ENCODE assay signal across 1 cellular context in the genomic region with DNA sequence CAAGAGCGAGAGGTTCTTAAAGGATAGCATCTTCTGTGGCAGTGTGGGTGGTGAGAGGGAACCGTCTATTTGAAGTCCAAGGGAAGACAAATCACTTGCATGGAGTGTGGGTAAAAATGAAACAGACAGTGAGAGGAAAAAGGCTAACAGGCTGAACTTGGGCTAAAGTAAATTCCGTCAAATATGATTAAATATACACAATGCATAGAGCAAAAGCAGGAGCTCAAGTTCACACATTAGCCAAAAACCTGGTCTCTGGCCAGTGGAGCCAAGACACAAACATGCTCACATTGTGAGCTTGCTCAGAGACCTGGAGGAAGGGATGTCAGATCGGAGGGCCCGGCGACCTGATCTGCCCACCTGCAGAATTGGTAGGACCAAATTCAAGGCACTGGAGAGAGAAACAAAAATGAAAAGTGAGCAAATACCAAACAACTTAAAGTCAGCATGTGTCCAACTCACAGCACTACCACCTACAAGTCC.
TF ChIP-seq lines count a peak whose summit lies in the region.

No MANE protein-coding gene starts in this region.

TF ChIP-seq in K562, 482 proteins besides CTCF, POLR2A, EP300 and RAD21 (continues in another document):
- TF ChIP-seq NFRKB (IDR thresholded peaks at IDR 0.05; ENCODE audit: low read depth) (no peak), ZNF408 (CRISPR knock-in tag; IDR thresholded peaks at IDR 0.05; ENCODE audit: low read depth) (no peak), ZBTB7A (IDR thresholded peaks at IDR 0.05; ENCODE audit: borderline replicate concordance, control insufficient read depth, low read depth, low read length) (no peak), ZFP1 (CRISPR knock-in tag; IDR thresholded peaks at IDR 0.05) (no peak), SIX5 (IDR thresholded peaks at IDR 0.05; ENCODE audit: borderline replicate concordance in 1 of 2, insufficient read depth in 1 of 2, low read depth in 1 of 2, low read length in 2 of 2) (no peak), ZNF23 (CRISPR knock-in tag; IDR thresholded peaks at IDR 0.05) (no peak), FOSL1 (tag; conservative IDR thresholded peaks at IDR 0.05) (no peak), THAP12 (CRISPR knock-in tag; IDR thresholded peaks at IDR 0.05) (0 out of 2 replicates have a peak, but pooled peaks have one; percentile 9), RCOR1 (IDR thresholded peaks at IDR 0.05; ENCODE audit: borderline replicate concordance in 1 of 2, low read depth in 2 of 2, low read length in 2 of 2) (no peak), ELF4 (CRISPR knock-in tag; IDR thresholded peaks at IDR 0.05) (no peak), BRF1 (IDR thresholded peaks at IDR 0.05; ENCODE audit: borderline replicate concordance, extremely low read depth, insufficient read length) (no peak), BRD4 (IDR thresholded peaks at IDR 0.05) (no peak), HIVEP1 (CRISPR knock-in tag; IDR thresholded peaks at IDR 0.05) (0 out of 2 replicates have a peak, but pooled peaks have one; percentile 23), MAFF (IDR thresholded peaks at IDR 0.05; ENCODE audit: low read length) (no peak), PHB (CRISPR knock-in tag; IDR thresholded peaks at IDR 0.05) (no peak), NFE2L1 (tag; IDR thresholded peaks at IDR 0.05; ENCODE audit: borderline replicate concordance, low read depth) (no peak), SRF (CRISPR knock-in tag; IDR thresholded peaks at IDR 0.05) (peak in 1 of 2 experiments; percentile 67; a peak in 1 of 4 replicates), ZNF311 (CRISPR knock-in tag; IDR thresholded peaks at IDR 0.05) (no peak), PHB2 (IDR thresholded peaks at IDR 0.05; ENCODE audit: low read depth) (no peak), SRSF1 (IDR thresholded peaks at IDR 0.05; ENCODE audit: low read depth, low read length) (no peak), SAP30 (IDR thresholded peaks at IDR 0.05; ENCODE audit: borderline replicate concordance, insufficient read depth, low read depth, low read length, poor library complexity, severe bottlenecking) (no peak), OTX1 (CRISPR knock-in tag; IDR thresholded peaks at IDR 0.05) (0 out of 2 replicates have a peak, but pooled peaks have one; percentile 35), DACH1 (IDR thresholded peaks at IDR 0.05; ENCODE audit: partially characterized antibody) (no peak), TRIM25 (IDR thresholded peaks at IDR 0.05; ENCODE audit: borderline replicate concordance) (no peak), BCOR (IDR thresholded peaks at IDR 0.05) (no peak), TOE1 (IDR thresholded peaks at IDR 0.05; ENCODE audit: borderline replicate concordance) (no peak), TOE1 (CRISPR knock-in tag; IDR thresholded peaks at IDR 0.05; ENCODE audit: borderline replicate concordance, low read depth) (no peak), ZNF512 (tag; IDR thresholded peaks at IDR 0.05) (0 out of 2 replicates have a peak, but pooled peaks have one; percentile 22), ZNF274 (IDR thresholded peaks at IDR 0.05; ENCODE audit: borderline replicate concordance, low read depth, low read length) (0 out of 2 replicates have a peak, but pooled peaks have one; percentile 18), SMARCC2 (IDR thresholded peaks at IDR 0.05; ENCODE audit: low read depth) (no peak), HNRNPK (IDR thresholded peaks at IDR 0.05; ENCODE audit: low read depth, low read length, poor library complexity, severe bottlenecking) (no peak), GATA2 (CRISPR knock-in tag; IDR thresholded peaks at IDR 0.05) (no peak), KHSRP (IDR thresholded peaks at IDR 0.05) (no peak), FIP1L1 (IDR thresholded peaks at IDR 0.05; ENCODE audit: low read depth, low read length, poor library complexity, severe bottlenecking) (no peak), TAF15 (IDR thresholded peaks at IDR 0.05; ENCODE audit: low read depth, low read length) (no peak), FUS (optimal IDR thresholded peaks at IDR 0.05; ENCODE audit: low read depth, low read length) (no peak), NONO (IDR thresholded peaks at IDR 0.05; ENCODE audit: low read depth in 2 of 2, low read length in 1 of 2) (no peak), CHD4 (IDR thresholded peaks at IDR 0.05; ENCODE audit: insufficient read depth, insufficient replicate concordance, low read depth, low read length, poor library complexity, severe bottlenecking) (no peak), NFE2 (IDR thresholded peaks at IDR 0.05; ENCODE audit: low read depth) (no peak)
- TF ChIP-seq, protein P1, sequence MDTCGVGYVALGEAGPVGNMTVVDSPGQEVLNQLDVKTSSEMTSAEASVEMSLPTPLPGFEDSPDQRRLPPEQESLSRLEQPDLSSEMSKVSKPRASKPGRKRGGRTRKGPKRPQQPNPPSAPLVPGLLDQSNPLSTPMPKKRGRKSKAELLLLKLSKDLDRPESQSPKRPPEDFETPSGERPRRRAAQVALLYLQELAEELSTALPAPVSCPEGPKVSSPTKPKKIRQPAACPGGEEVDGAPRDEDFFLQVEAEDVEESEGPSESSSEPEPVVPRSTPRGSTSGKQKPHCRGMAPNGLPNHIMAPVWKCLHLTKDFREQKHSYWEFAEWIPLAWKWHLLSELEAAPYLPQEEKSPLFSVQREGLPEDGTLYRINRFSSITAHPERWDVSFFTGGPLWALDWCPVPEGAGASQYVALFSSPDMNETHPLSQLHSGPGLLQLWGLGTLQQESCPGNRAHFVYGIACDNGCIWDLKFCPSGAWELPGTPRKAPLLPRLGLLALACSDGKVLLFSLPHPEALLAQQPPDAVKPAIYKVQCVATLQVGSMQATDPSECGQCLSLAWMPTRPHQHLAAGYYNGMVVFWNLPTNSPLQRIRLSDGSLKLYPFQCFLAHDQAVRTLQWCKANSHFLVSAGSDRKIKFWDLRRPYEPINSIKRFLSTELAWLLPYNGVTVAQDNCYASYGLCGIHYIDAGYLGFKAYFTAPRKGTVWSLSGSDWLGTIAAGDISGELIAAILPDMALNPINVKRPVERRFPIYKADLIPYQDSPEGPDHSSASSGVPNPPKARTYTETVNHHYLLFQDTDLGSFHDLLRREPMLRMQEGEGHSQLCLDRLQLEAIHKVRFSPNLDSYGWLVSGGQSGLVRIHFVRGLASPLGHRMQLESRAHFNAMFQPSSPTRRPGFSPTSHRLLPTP (IDR thresholded peaks at IDR 0.05; ENCODE audit: borderline replicate concordance, extremely low read depth, insufficient read length), result no peak
- TF ChIP-seq, protein P2, sequence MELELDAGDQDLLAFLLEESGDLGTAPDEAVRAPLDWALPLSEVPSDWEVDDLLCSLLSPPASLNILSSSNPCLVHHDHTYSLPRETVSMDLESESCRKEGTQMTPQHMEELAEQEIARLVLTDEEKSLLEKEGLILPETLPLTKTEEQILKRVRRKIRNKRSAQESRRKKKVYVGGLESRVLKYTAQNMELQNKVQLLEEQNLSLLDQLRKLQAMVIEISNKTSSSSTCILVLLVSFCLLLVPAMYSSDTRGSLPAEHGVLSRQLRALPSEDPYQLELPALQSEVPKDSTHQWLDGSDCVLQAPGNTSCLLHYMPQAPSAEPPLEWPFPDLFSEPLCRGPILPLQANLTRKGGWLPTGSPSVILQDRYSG (tag; conservative IDR thresholded peaks at IDR 0.05; ENCODE audit: low read depth), result no peak
- TF ChIP-seq, protein P3, sequence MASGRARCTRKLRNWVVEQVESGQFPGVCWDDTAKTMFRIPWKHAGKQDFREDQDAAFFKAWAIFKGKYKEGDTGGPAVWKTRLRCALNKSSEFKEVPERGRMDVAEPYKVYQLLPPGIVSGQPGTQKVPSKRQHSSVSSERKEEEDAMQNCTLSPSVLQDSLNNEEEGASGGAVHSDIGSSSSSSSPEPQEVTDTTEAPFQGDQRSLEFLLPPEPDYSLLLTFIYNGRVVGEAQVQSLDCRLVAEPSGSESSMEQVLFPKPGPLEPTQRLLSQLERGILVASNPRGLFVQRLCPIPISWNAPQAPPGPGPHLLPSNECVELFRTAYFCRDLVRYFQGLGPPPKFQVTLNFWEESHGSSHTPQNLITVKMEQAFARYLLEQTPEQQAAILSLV (tag; IDR thresholded peaks at IDR 0.05), result 0 out of 2 replicates have a peak, but pooled peaks have one; percentile 17
- TF ChIP-seq, protein P4, sequence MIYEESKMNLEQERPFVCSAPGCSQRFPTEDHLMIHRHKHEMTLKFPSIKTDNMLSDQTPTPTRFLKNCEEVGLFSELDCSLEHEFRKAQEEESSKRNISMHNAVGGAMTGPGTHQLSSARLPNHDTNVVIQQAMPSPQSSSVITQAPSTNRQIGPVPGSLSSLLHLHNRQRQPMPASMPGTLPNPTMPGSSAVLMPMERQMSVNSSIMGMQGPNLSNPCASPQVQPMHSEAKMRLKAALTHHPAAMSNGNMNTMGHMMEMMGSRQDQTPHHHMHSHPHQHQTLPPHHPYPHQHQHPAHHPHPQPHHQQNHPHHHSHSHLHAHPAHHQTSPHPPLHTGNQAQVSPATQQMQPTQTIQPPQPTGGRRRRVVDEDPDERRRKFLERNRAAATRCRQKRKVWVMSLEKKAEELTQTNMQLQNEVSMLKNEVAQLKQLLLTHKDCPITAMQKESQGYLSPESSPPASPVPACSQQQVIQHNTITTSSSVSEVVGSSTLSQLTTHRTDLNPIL (CRISPR knock-in tag; IDR thresholded peaks at IDR 0.05), result no peak
- TF ChIP-seq, protein P5, sequence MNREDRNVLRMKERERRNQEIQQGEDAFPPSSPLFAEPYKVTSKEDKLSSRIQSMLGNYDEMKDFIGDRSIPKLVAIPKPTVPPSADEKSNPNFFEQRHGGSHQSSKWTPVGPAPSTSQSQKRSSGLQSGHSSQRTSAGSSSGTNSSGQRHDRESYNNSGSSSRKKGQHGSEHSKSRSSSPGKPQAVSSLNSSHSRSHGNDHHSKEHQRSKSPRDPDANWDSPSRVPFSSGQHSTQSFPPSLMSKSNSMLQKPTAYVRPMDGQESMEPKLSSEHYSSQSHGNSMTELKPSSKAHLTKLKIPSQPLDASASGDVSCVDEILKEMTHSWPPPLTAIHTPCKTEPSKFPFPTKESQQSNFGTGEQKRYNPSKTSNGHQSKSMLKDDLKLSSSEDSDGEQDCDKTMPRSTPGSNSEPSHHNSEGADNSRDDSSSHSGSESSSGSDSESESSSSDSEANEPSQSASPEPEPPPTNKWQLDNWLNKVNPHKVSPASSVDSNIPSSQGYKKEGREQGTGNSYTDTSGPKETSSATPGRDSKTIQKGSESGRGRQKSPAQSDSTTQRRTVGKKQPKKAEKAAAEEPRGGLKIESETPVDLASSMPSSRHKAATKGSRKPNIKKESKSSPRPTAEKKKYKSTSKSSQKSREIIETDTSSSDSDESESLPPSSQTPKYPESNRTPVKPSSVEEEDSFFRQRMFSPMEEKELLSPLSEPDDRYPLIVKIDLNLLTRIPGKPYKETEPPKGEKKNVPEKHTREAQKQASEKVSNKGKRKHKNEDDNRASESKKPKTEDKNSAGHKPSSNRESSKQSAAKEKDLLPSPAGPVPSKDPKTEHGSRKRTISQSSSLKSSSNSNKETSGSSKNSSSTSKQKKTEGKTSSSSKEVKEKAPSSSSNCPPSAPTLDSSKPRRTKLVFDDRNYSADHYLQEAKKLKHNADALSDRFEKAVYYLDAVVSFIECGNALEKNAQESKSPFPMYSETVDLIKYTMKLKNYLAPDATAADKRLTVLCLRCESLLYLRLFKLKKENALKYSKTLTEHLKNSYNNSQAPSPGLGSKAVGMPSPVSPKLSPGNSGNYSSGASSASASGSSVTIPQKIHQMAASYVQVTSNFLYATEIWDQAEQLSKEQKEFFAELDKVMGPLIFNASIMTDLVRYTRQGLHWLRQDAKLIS (CRISPR knock-in tag; IDR thresholded peaks at IDR 0.05), result peak; percentile 37; the same call in 1 of the 2 replicates
- TF ChIP-seq, protein P6, sequence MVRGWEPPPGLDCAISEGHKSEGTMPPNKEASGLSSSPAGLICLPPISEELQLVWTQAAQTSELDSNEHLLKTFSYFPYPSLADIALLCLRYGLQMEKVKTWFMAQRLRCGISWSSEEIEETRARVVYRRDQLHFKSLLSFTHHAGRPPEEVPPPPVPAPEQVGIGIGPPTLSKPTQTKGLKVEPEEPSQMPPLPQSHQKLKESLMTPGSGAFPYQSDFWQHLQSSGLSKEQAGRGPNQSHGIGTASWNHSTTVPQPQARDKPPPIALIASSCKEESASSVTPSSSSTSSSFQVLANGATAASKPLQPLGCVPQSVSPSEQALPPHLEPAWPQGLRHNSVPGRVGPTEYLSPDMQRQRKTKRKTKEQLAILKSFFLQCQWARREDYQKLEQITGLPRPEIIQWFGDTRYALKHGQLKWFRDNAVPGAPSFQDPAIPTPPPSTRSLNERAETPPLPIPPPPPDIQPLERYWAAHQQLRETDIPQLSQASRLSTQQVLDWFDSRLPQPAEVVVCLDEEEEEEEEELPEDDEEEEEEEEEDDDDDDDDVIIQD (CRISPR knock-in tag; IDR thresholded peaks at IDR 0.05), result no peak
